In the genomic region with DNA sequence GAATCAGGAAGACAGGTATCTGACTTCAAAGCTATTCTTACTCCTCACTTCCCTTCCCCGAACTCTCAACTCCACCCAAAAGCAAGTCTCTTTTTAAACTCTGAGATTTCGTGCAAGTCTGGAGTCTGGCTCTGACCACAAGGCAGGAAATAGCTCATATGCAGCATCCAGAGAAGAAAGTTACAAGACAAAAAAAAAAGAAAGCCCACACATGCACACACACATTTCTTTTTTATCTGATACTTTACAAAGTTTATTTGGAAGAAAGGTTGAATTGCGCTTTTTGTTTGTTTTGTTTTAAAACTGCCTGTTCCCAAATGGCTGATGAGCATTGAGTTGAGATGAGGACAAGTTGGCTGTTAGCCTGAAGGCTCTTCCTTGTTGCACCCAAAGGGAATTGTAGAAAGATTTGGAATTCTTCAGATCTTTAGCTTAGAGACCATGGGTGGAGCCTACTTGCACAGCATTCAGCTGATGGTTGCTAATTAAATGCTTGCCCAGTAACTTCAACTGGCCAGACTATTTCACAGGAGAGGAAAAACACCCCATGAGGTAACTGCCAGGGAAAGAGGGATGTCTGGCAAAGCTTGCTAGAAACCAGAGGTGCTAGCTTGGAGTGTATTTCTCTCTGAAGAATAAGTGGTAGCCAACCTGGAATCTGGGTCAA, we compare ENCODE assay signal across 1 cellular context.
TF ChIP-seq lines count a peak whose summit lies in the region.

No MANE protein-coding gene starts in this region.

TF ChIP-seq in HEK293, 187 proteins besides CTCF, POLR2A, EP300 and RAD21 (continued from another document):
- TF ChIP-seq ZNF155 (tag by site-specific recombination; IDR thresholded peaks at IDR 0.05) = no peak
- TF ChIP-seq PBX3 (CRISPR knock-in tag; IDR thresholded peaks at IDR 0.05) = no peak
- no peak for TF ChIP-seq ZNF404 (tag by site-specific recombination; IDR thresholded peaks at IDR 0.05)
- TF ChIP-seq ZNF394 (tag by site-specific recombination; IDR thresholded peaks at IDR 0.05; ENCODE audit: borderline replicate concordance) = no peak
- no peak for TF ChIP-seq ZNF184 (tag by site-specific recombination; IDR thresholded peaks at IDR 0.05)
- no peak for TF ChIP-seq ZBTB8A (tag by site-specific recombination; IDR thresholded peaks at IDR 0.05)
- no peak for TF ChIP-seq YY2 (tag by site-specific recombination; IDR thresholded peaks at IDR 0.05)
- TF ChIP-seq ZNF335 (tag by site-specific recombination; conservative IDR thresholded peaks at IDR 0.05) = peak; percentile 19; the same call in 1 of the 2 replicates
- peak; percentile 78 for TF ChIP-seq ZXDB (tag by site-specific recombination; IDR thresholded peaks at IDR 0.05)
- TF ChIP-seq ZBTB44 (tag by site-specific recombination; IDR thresholded peaks at IDR 0.05) = 0 out of 2 replicates have a peak, but pooled peaks have one; percentile 18
- TF ChIP-seq, protein P1, sequence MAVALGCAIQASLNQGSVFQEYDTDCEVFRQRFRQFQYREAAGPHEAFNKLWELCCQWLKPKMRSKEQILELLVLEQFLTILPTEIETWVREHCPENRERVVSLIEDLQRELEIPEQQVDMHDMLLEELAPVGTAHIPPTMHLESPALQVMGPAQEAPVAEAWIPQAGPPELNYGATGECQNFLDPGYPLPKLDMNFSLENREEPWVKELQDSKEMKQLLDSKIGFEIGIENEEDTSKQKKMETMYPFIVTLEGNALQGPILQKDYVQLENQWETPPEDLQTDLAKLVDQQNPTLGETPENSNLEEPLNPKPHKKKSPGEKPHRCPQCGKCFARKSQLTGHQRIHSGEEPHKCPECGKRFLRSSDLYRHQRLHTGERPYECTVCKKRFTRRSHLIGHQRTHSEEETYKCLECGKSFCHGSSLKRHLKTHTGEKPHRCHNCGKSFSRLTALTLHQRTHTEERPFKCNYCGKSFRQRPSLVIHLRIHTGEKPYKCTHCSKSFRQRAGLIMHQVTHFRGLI (tag by site-specific recombination; IDR thresholded peaks at IDR 0.05) = no peak
